28 cellular contexts compared by ENCODE assay signal in genomic region chr19:16228637-16229321, GRCh38. TPM values are rescaled to one million over a fixed set of nuclear protein-coding genes. Genes with fewer than 3 reads are reported as not detected.
"Had no signal": no experiment of that assay in that cellular context is flagged by ENCODE, and none has a peak within 500 bp of the region (broad histone marks: within the 10 kb centered on the region; RNA-seq: fewer than 3 reads in every experiment).

No MANE protein-coding gene starts in this region.

- ATAC-seq: body of pancreas; effector memory CD8-positive, alpha-beta T cell; left ventricle myocardium superior had no signal

- H3K4me3 Mint-ChIP-seq: activated CD4-positive, alpha-beta T cell treated with anti-CD3 and anti-CD28 coated beads, Interleukin-2, amount 10 ng/mL, durations not matched to agents 7 days and 5 days; activated naive CD4-positive, alpha-beta T cell treated with anti-CD3 and anti-CD28 coated beads, Interleukin-2, amount 10 ng/mL, durations not matched to agents 7 days and 5 days; effector memory CD8-positive, alpha-beta T cell; type B pancreatic cell had no signal

- H3K27ac ChIP-seq: body of pancreas, cardiac muscle cell, esophagus muscularis mucosa, hepatocyte, SK-N-MC, thoracic aorta, VCaP had no signal

- H3K9me3 Mint-ChIP-seq: activated CD4-positive, alpha-beta T cell treated with anti-CD3 and anti-CD28 coated beads, Interleukin-2, amount 10 ng/mL, durations not matched to agents 7 days and 5 days; activated naive CD4-positive, alpha-beta T cell treated with anti-CD3 and anti-CD28 coated beads, Interleukin-2, amount 10 ng/mL, durations not matched to agents 7 days and 5 days; effector memory CD8-positive, alpha-beta T cell; type B pancreatic cell had no signal

- H3K4me1 Mint-ChIP-seq: activated CD4-positive, alpha-beta T cell treated with anti-CD3 and anti-CD28 coated beads, Interleukin-2, amount 10 ng/mL, durations not matched to agents 7 days and 5 days; activated naive CD4-positive, alpha-beta T cell treated with anti-CD3 and anti-CD28 coated beads, Interleukin-2, amount 10 ng/mL, durations not matched to agents 7 days and 5 days had no signal

- H3K27ac Mint-ChIP-seq: activated CD4-positive, alpha-beta T cell treated with anti-CD3 and anti-CD28 coated beads, Interleukin-2, amount 10 ng/mL, durations not matched to agents 7 days and 5 days; activated naive CD4-positive, alpha-beta T cell treated with anti-CD3 and anti-CD28 coated beads, Interleukin-2, amount 10 ng/mL, durations not matched to agents 7 days and 5 days; type B pancreatic cell had no signal

- DNase-seq: activated CD4-positive, alpha-beta T cell treated with anti-CD3 and anti-CD28 coated beads, Interleukin-2, amount 10 ng/mL, durations not matched to agents 7 days and 5 days; activated CD4-positive, CD25-positive, alpha-beta regulatory T cell treated with anti-CD3 and anti-CD28 coated beads, Interleukin-2, amount 50 U/mL, for 72 hours; activated naive CD4-positive, alpha-beta T cell treated with anti-CD3 and anti-CD28 coated beads, Interleukin-2, amount 10 ng/mL, durations not matched to agents 7 days and 5 days; activated T-cell treated with anti-CD3 and anti-CD28 coated beads, Interleukin-2, amount 50 U/mL, for 1 hour; anterior cingulate cortex; body of pancreas; effector memory CD8-positive, alpha-beta T cell; glutamatergic neuron; kidney glomerular epithelial cell; left ventricle myocardium superior; stimulated activated CD4-positive, alpha-beta T cell treated with anti-CD3 and anti-CD28 coated beads, Interleukin-2, amount 100 ng/mL, for 48 hours; stimulated activated CD8-positive, alpha-beta memory T cell treated with anti-CD3 and anti-CD28 coated beads, Interleukin-4, amount 100 ng/mL, for 48 hours; stimulated activated naive CD4-positive, alpha-beta T cell treated with Interleukin-2 at 50 U/mL for 16 hours; SW 1271 had no signal

- H3K27me3 Mint-ChIP-seq: activated CD4-positive, alpha-beta T cell treated with anti-CD3 and anti-CD28 coated beads, Interleukin-2, amount 10 ng/mL, durations not matched to agents 7 days and 5 days; activated naive CD4-positive, alpha-beta T cell treated with anti-CD3 and anti-CD28 coated beads, Interleukin-2, amount 10 ng/mL, durations not matched to agents 7 days and 5 days; effector memory CD8-positive, alpha-beta T cell; type B pancreatic cell had no signal

RNA-seq across cellular contexts. Expression of gene CIB3, which starts 55.5 kb away (rescaled TPM):
- total RNA-seq: activated CD4-positive, alpha-beta T cell treated with anti-CD3 and anti-CD28 coated beads, Interleukin-2, amount 10 ng/mL, durations not matched to agents 7 days and 5 days; body of pancreas; cardiac muscle cell; dermis microvascular lymphatic vessel endothelial cell; endothelial cell of umbilical vein; esophagus muscularis mucosa; frontal cortex; hepatocyte; left ventricle myocardium superior; omental fat pad; posterior vena cava; renal cortical epithelial cell; T-helper 2 cell treated with Interferon-gamma antibody and Interleukin-4, amounts not matched to agents 100 ng/mL and 5 ng/mL, for 36 hours; thoracic aorta had no signal
